Comparison of ENCODE assay signal across 1 cellular context in the genomic region with DNA sequence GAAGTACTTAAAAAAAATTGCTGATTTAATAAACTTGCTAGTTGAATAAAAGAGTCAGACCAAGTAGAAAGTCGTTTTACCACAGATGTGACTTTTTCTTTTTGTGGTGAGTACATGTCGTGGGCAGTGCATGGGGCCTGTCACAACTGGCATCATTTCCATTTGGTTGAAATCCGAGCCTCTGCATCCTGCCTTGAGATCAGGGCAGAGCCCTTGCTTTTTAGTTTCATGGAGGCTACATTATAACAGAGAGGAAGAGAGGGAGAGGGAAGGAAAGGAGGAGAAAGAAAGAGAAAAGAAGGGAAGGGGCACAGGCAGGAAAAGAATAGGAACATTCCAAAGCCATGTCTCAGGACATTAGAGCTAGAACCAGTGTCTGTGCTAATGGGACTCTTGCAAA.
TF ChIP-seq lines count a peak whose summit lies in the region.

No MANE protein-coding gene starts in this region.

TF ChIP-seq in H1, 55 proteins besides CTCF, POLR2A, EP300 and RAD21:
- no peak for TF ChIP-seq KDM4A (IDR thresholded peaks at IDR 0.05; ENCODE audit: low read depth, low read length, severe bottlenecking)
- TF ChIP-seq, protein P1, sequence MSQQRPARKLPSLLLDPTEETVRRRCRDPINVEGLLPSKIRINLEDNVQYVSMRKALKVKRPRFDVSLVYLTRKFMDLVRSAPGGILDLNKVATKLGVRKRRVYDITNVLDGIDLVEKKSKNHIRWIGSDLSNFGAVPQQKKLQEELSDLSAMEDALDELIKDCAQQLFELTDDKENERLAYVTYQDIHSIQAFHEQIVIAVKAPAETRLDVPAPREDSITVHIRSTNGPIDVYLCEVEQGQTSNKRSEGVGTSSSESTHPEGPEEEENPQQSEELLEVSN (IDR thresholded peaks at IDR 0.05) = no peak
- no peak for TF ChIP-seq TBP (IDR thresholded peaks at IDR 0.05; ENCODE audit: low read depth, low read length)
- no peak for TF ChIP-seq SIX5 (IDR thresholded peaks at IDR 0.05; ENCODE audit: low read depth, low read length)
- TF ChIP-seq SP1 (IDR thresholded peaks at IDR 0.05; ENCODE audit: low read depth, low read length) = no peak
- no peak for TF ChIP-seq SAP30 (IDR thresholded peaks at IDR 0.05; ENCODE audit: insufficient read depth, insufficient replicate concordance, low read length)
- no peak for TF ChIP-seq SIRT6 (IDR thresholded peaks at IDR 0.05; ENCODE audit: low read length)
- TF ChIP-seq EGR1 (IDR thresholded peaks at IDR 0.05; ENCODE audit: borderline replicate concordance, low read depth, low read length) = no peak
- TF ChIP-seq KDM1A (IDR thresholded peaks at IDR 0.05; ENCODE audit: borderline replicate concordance, low read length) = no peak
- TF ChIP-seq KDM5A (IDR thresholded peaks at IDR 0.05; ENCODE audit: low read length) = no peak
- no peak for TF ChIP-seq RBBP5 (IDR thresholded peaks at IDR 0.05; ENCODE audit: borderline replicate concordance, low read depth, low read length)
- no peak for TF ChIP-seq SUZ12 (IDR thresholded peaks at IDR 0.05; ENCODE audit: low read length)
- TF ChIP-seq TCF12 (IDR thresholded peaks at IDR 0.05; ENCODE audit: low read depth, low read length) = no peak
TF ChIP-seq in H1: peak in this region for 0.
